In the genomic region with DNA sequence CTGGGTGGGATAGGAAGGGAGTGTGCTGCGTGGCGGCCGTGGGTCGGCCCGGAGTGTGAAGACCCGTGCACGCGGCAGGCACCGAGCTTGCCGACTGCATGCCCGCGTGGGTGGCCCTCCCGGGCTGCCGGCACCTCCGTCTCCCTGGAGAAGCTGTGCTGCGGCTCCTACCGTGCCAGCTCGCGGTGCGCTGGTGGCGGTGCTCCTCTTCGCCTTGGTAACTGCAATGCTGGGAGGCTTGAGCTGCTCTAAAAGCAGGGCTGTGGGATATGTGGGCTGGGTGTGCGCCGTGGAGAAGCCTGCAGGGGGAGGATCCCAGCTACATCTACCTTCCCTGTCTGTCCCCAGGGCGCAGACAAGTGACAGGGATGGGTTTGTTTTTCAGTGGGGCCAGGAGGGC, we compare ENCODE assay signal across 30 cellular contexts. TPM values are rescaled to one million over a fixed set of nuclear protein-coding genes. Genes with fewer than 3 reads are reported as not detected.
A peak's percentile ranks its signal among the peaks of the same experiment; 100 is the strongest.
DNase-seq lines count a peak whose midpoint lies in the region; ATAC-seq lines count a peak whose summit lies in the region.
"Had no signal": no experiment of that assay in that cellular context is flagged by ENCODE, and none has a peak within 500 bp of the region (broad histone marks: within the 10 kb centered on the region; RNA-seq: fewer than 3 reads in every experiment).

No MANE protein-coding gene starts in this region.

- no peak overlapping the region for H3K4me3 ChIP-seq in H7 (ENCODE audit: insufficient read depth, low read depth, low read length)
- H3K4me3 ChIP-seq: K562, Peyer's patch, SJSA1 had no signal

- intact Hi-C loops in head of caudate nucleus (cut with DNase I) (no loop called here), posterior cingulate gyrus (cut with DNase I) (no loop called here)

- H3K27me3 ChIP-seq in H7 (ENCODE audit: control insufficient read depth, insufficient read depth, low read length), result peaks cover 20% of the 10 kb centered on the region

- ATAC-seq in HG02981 (IDR thresholded peaks at IDR 0.05; ENCODE audit: unreplicated experiment) (no peak), HG02571 (IDR thresholded peaks at IDR 0.05; ENCODE audit: unreplicated experiment) (no peak)
- ATAC-seq: HepG2, K562 had no signal

- DNase-seq in Ammon's horn (ENCODE audit: low spot score), result peak; percentile 68
- DNase-seq in H7, result peak; percentile 69
- DNase-seq in head of caudate nucleus, result peak; percentile 59 to 95 (median 83)
- peak in 8 of 10 donors; percentile 64 to 97 (median 78) for DNase-seq in posterior cingulate gyrus
- DNase-seq in NCI-H2107 treated with DMSO at 0.1 percent for 48 hours (lab: John Stamatoyannopoulos, UW; ENCODE audit: unreplicated experiment), result no peak
- DNase-seq: CD4-positive, alpha-beta T cell; COR-L47; DMS153; GDM1; H9; HFFc6; MM.1S; NCI-H1048; NCI-H1417 treated with DMSO at 0.1 percent for 48 hours; NCI-H187; NCI-H2227 treated with DMSO at 0.1 percent for 48 hours; NCI-H510A treated with DMSO at 0.1 percent for 48 hours; NCI-H774; Peyer's patch; T-helper 1 cell had no signal

- H3K36me3 ChIP-seq in H7 (replicated peaks; ENCODE audit: control insufficient read depth, insufficient read depth, low read length), result no peaks in the 10 kb centered on the region
- H3K36me3 ChIP-seq: Peyer's patch, SJSA1 had no signal

RNA-seq across cellular contexts. Expression of a gene that starts 2.4 kb away (rescaled TPM):
- 2.7 and 5.1 TPM in 2 replicates for total RNA-seq in H7 (2014; rRNA removed; shearing (Covaris generic))
- total RNA-seq: B cell, Daoy, HepG2, HFFc6, HT-29, LHCN-M2, OCI-LY7, Peyer's patch, SJSA1 had no signal

RNA-seq across cellular contexts. Expression of a gene that starts 18.0 kb away (rescaled TPM):
- total RNA-seq in H7 (2014; rRNA removed; shearing (Covaris generic)), result not detected in 2 replicates
- total RNA-seq: B cell; CD4-positive, alpha-beta T cell; Daoy; HFFc6; HT-29; LHCN-M2; OCI-LY7; SJSA1 had no signal

RNA-seq across cellular contexts. Expression of a gene that starts 28.7 kb away (rescaled TPM):
- total RNA-seq in H7 (2014; rRNA removed; shearing (Covaris generic)), result 38.5 and 41.8 TPM in 2 replicates
